ENCODE assay signal across 23 cellular contexts in the genomic region with DNA sequence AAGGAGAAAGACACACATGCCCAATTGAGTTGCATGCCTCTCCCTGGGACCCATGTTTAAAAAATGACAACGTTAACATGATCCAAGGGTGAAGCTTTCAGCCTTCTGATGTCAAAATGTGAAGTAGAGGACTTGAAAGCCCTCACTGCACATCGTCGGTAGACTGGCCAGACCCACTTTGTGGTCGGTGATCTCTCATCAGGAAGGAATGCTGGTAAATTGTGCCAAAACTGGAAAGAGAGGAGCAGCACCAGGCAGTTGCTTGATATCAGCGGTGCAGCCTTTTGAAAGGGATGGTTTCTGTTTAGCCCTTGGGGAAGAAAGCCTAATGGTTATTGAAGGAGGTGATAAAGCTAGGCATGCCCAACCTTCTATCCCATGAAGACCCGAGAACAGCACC.
DNase-seq lines count a peak whose midpoint lies in the region; ATAC-seq, FAIRE-seq and TF ChIP-seq lines count a peak whose summit lies in the region.
"Had no signal": no experiment of that assay in that cellular context is flagged by ENCODE, and none has a peak within 500 bp of the region (broad histone marks: within the 10 kb centered on the region; RNA-seq: fewer than 3 reads in every experiment).

No MANE protein-coding gene starts in this region.

- intact Hi-C loops in left colon (cut with DNase I, micrococcal nuclease): no loop called here

- no peak overlapping the region for H3K4me3 Mint-ChIP-seq in stimulated activated naive CD8-positive, alpha-beta T cell treated with anti-CD3 and anti-CD28 coated beads, Interleukin-15, amount 100 ng/mL, for 72 hours
- H3K4me3 Mint-ChIP-seq: CD14-positive monocyte; natural killer cell treated with Interleukin-12 subunit alpha and Interleukin-12 subunit beta and Interleukin-15 and Interleukin-18, amount 100 ng/mL, for 72 hours had no signal

- H3K9me3 Mint-ChIP-seq in stimulated activated naive CD8-positive, alpha-beta T cell treated with anti-CD3 and anti-CD28 coated beads, Interleukin-15, amount 100 ng/mL, for 72 hours: no peaks in the 10 kb centered on the region

- no peaks in the 10 kb centered on the region for H3K4me1 Mint-ChIP-seq in stimulated activated naive CD8-positive, alpha-beta T cell treated with anti-CD3 and anti-CD28 coated beads, Interleukin-15, amount 100 ng/mL, for 72 hours
- H3K4me1 Mint-ChIP-seq: CD14-positive monocyte had no signal

- no peak for TF ChIP-seq POLR2A in H54 (IDR thresholded peaks at IDR 0.05; ENCODE audit: low read depth, low read length)

- peak; percentile 56 for DNase-seq in AG20443 (ENCODE audit: low spot score)
- DNase-seq in H54 (ENCODE audit: insufficient read length, low spot score): peak; percentile 12
- DNase-seq in RPMI7951 (ENCODE audit: low read depth): peak; percentile 65
- DNase-seq in myocyte (ENCODE audit: low read depth): peak; percentile 6
- no peak for DNase-seq in left colon
- no peak for DNase-seq in stimulated activated naive CD8-positive, alpha-beta T cell treated with anti-CD3 and anti-CD28 coated beads, Interleukin-15, amount 100 ng/mL, for 72 hours
- DNase-seq in NCI-H2107 treated with DMSO at 0.1 percent for 48 hours (lab: John Stamatoyannopoulos, UW; ENCODE audit: unreplicated experiment): no peak
- DNase-seq: activated CD4-positive, alpha-beta T cell treated with anti-CD3 and anti-CD28 coated beads, Interleukin-2, amount 50 U/mL, for 4 hours; activated naive CD4-positive, alpha-beta T cell treated with anti-CD3 and anti-CD28 coated beads, Interleukin-2, amount 50 U/mL, for 16 hours; amniotic stem cell; Calu3; effector CD4-positive, alpha-beta T cell; H7; lower lobe of right lung; NCI-H1694; NCI-H526; SIG-M5; stimulated activated CD8-positive, alpha-beta memory T cell treated with anti-CD3 and anti-CD28 coated beads, Interleukin-4, amount 100 ng/mL, for 48 hours; trophoblast cell had no signal

- H3K27me3 Mint-ChIP-seq in stimulated activated naive CD8-positive, alpha-beta T cell treated with anti-CD3 and anti-CD28 coated beads, Interleukin-15, amount 100 ng/mL, for 72 hours: no peaks in the 10 kb centered on the region
- H3K27me3 Mint-ChIP-seq: natural killer cell treated with Interleukin-12 subunit alpha and Interleukin-12 subunit beta and Interleukin-15 and Interleukin-18, amount 100 ng/mL, for 72 hours had no signal

- ATAC-seq in left colon (no peak), GM18873 (IDR thresholded peaks at IDR 0.05; ENCODE audit: low FRiP score, unreplicated experiment) (no peak)
- no peak for ATAC-seq in stimulated activated naive CD8-positive, alpha-beta T cell treated with anti-CD3 and anti-CD28 coated beads, Interleukin-15, amount 100 ng/mL, for 72 hours
- ATAC-seq: lower lobe of right lung; natural killer cell treated with Interleukin-12 subunit alpha and Interleukin-12 subunit beta and Interleukin-15 and Interleukin-18, amount 100 ng/mL, for 72 hours had no signal

- no peak overlapping the region for H3K27ac Mint-ChIP-seq in stimulated activated naive CD8-positive, alpha-beta T cell treated with anti-CD3 and anti-CD28 coated beads, Interleukin-15, amount 100 ng/mL, for 72 hours
- H3K27ac Mint-ChIP-seq: CD14-positive monocyte; natural killer cell treated with Interleukin-12 subunit alpha and Interleukin-12 subunit beta and Interleukin-15 and Interleukin-18, amount 100 ng/mL, for 72 hours had no signal

- FAIRE-seq in H54 (lab: Jason Lieb, UNC): peak; percentile 71
- FAIRE-seq: colon had no signal

Comparison
In these comparisons a context has a peak if more than half of its experiments do, and no peak if none do; other contexts are left out.
1. DNase-seq: peak in AG20443 (single experiment), H54 (single experiment), RPMI7951 (single experiment) and myocyte (single experiment); none in left colon (0 of 2), stimulated activated naive CD8-positive, alpha-beta T cell treated with anti-CD3 and anti-CD28 coated beads, Interleukin-15, amount 100 ng/mL, for 72 hours (0 of 2) and NCI-H2107 treated with DMSO at 0.1 percent for 48 hours (single experiment).